Comparison of ENCODE assay signal across 8 cellular contexts in the genomic region with DNA sequence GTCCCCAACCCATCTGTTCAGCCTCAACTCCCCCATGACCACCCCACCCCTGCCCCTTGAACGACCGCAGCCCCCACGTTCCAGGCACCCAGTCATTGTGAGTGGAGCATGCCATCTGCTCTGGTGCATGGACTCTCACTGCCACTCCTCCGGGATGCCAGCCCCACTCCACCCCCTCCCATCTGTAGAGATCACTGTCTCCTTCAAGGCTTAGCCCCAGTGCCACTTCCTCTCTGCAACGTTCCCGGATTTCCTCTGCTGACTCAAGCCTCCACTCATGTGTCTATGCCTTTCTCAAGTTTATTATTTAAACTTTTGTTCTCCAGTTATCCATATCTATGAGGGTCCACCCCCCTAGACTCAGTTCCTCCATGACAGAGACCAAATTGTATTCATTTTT. TPM values are rescaled to one million over a fixed set of nuclear protein-coding genes. Genes with fewer than 3 reads are reported as not detected.
DNase-seq lines count a peak whose midpoint lies in the region; ATAC-seq and TF ChIP-seq lines count a peak whose summit lies in the region.

No MANE protein-coding gene starts in this region.

- H3K9me3 Mint-ChIP-seq in brain (no peaks in the 10 kb centered on the region), nephron progenitor cell (peaks cover 3% of the 10 kb centered on the region)

- H3K9me3 ChIP-seq in DND-41 (ENCODE audit: insufficient read depth, low read length, severe bottlenecking): no peaks in the 10 kb centered on the region

- H3K4me3 Mint-ChIP-seq in brain (no peak overlapping the region), nephron progenitor cell (no peak overlapping the region)

- peak overlapping the region; percentile 80 for H3K27ac ChIP-seq in DND-41 (ENCODE audit: low read length)

- peaks cover 63% of the 10 kb centered on the region for H3K4me1 Mint-ChIP-seq in brain
- peaks cover 62% of the 10 kb centered on the region for H3K4me1 Mint-ChIP-seq in nephron progenitor cell

- DNase-seq in DND-41: peak; percentile 86
- peak; percentile 79 for DNase-seq in NCI-H69 (lab: John Stamatoyannopoulos, UW)
- DNase-seq in nephron progenitor cell: no peak
- no peak for DNase-seq in NCI-H1930 (lab: John Stamatoyannopoulos, UW)
- no peak for DNase-seq in epidermal melanocyte (ENCODE audit: insufficient read length, low spot score)

- peak overlapping the region; percentile 41 for H3K9ac ChIP-seq in DND-41 (ENCODE audit: low read depth, low read length)

- peak overlapping the region in 1 of 2 experiments; percentile 17; a peak in 2 of 4 replicates for H3K4me3 ChIP-seq in DND-41 (ENCODE audit: low read depth in 1 of 2, low read length in 2 of 2)

- H2AFZ ChIP-seq in DND-41 (ENCODE audit: low read depth, low read length): peak overlapping the region; percentile 36; the same call in 1 of the 2 replicates

- peaks cover 11% of the 10 kb centered on the region for H3K79me2 ChIP-seq in DND-41 (ENCODE audit: insufficient read depth, low read length)

- H3K27me3 ChIP-seq in DND-41 (ENCODE audit: insufficient read depth, low read length, poor library complexity): no peaks in the 10 kb centered on the region

- H3K4me2 ChIP-seq in DND-41 (ENCODE audit: insufficient read depth, low read length): peak overlapping the region; percentile 61

- peaks cover 79% of the 10 kb centered on the region for H3K4me1 ChIP-seq in DND-41 (ENCODE audit: insufficient read depth, low read length)

- TF ChIP-seq CTCF in DND-41 (IDR thresholded peaks at IDR 0.05; ENCODE audit: borderline replicate concordance, extremely low read depth, low read length, poor library complexity, severe bottlenecking) (no peak), brain (conservative IDR thresholded peaks at IDR 0.05) (no peak), nephron progenitor cell (IDR thresholded peaks at IDR 0.05) (no peak)

- H4K20me1 ChIP-seq in DND-41 (ENCODE audit: insufficient read depth, low read length): no peaks in the 10 kb centered on the region

- H3K36me3 Mint-ChIP-seq in brain: peaks cover 6% of the 10 kb centered on the region
- peaks cover 25% of the 10 kb centered on the region for H3K36me3 Mint-ChIP-seq in nephron progenitor cell (ENCODE audit: low read depth)

- H3K36me3 ChIP-seq in DND-41 (ENCODE audit: insufficient read depth, low read length): no peaks in the 10 kb centered on the region

- H3K27ac Mint-ChIP-seq in brain: peak overlapping the region in 4 of 5 experiments; percentile 13 to 63 (median 44)
- peak overlapping the region; percentile 81 for H3K27ac Mint-ChIP-seq in nephron progenitor cell

- H3K27me3 Mint-ChIP-seq in brain (no peaks in the 10 kb centered on the region), nephron progenitor cell (ENCODE audit: low read depth, poor library complexity) (no peaks in the 10 kb centered on the region)

- ATAC-seq in DND-41 (ENCODE audit: insufficient read depth, low read depth): peak; percentile 80
- ATAC-seq in GM21576 (IDR thresholded peaks at IDR 0.05; ENCODE audit: unreplicated experiment): no peak
- ATAC-seq in HG03432 (IDR thresholded peaks at IDR 0.05; ENCODE audit: unreplicated experiment): no peak

RNA-seq across cellular contexts. Expression of a gene that starts 54.0 kb away (rescaled TPM):
- 9.4 TPM for polyA plus RNA-seq in brain (ENCODE audit: insufficient read depth, low read depth, low replicate concordance)

Comparison
In these comparisons a context has a peak if more than half of its experiments do, and no peak if none do; other contexts are left out.
1. DNase-seq: peak in DND-41 (single experiment) and NCI-H69 (single experiment); none in nephron progenitor cell (single experiment), NCI-H1930 (0 of 2) and epidermal melanocyte (single experiment).